Comparison of ENCODE assay signal across 15 cellular contexts in genomic region chr11:19437760-19438159, GRCh38.
DNase-seq lines count a peak whose midpoint lies in the region; TF ChIP-seq lines count a peak whose summit lies in the region.
"Had no signal": no experiment of that assay in that cellular context is flagged by ENCODE, and none has a peak within 500 bp of the region (broad histone marks: within the 10 kb centered on the region; RNA-seq: fewer than 3 reads in every experiment).

No MANE protein-coding gene starts in this region.

- TF ChIP-seq EP300 in SK-N-SH (IDR thresholded peaks at IDR 0.05; ENCODE audit: borderline replicate concordance in 1 of 2, low read depth in 1 of 2, low read length in 1 of 2): no peak

- H3K9ac ChIP-seq in SK-N-SH (no peak overlapping the region), fibroblast of lung (ENCODE audit: insufficient read depth, low read length) (no peak overlapping the region)

- WGBS in SK-N-SH (ENCODE audit: low lambda C conversion rate): 21% methylated on average over 1 of the region's 1 CpG
- WGBS in thyroid gland, 2 donors: 60 to 88% methylated on average over 1 of the region's 1 CpG

- POLR2A ChIA-PET in SK-N-SH (lab: Yijun Ruan, JAX): no interaction called here

- no peaks in the 10 kb centered on the region; the same call in 1 of the 2 replicates for H3K27me3 ChIP-seq in SK-N-SH (ENCODE audit: insufficient read depth)
- no peaks in the 10 kb centered on the region for H3K27me3 ChIP-seq in fibroblast of lung (ENCODE audit: control insufficient read depth, insufficient read depth, low read length)
- no peaks in the 10 kb centered on the region for H3K27me3 ChIP-seq in thyroid gland
- H3K27me3 ChIP-seq: ovary, SJCRH30, transverse colon had no signal

- peak; percentile 78 for DNase-seq in HCEC 1CT
- no peak for DNase-seq in SK-N-SH
- peak; percentile 84 to 87 for DNase-seq in fibroblast of lung (ENCODE audit: low read depth in 2 of 2)
- peak; percentile 52 to 72 for DNase-seq in thyroid gland
- DNase-seq in retina: no peak
- DNase-seq in activated gamma-delta T cell (lab: John Stamatoyannopoulos, UW): no peak
- DNase-seq in DMS79 treated with DMSO at 0.1 percent for 48 hours (lab: John Stamatoyannopoulos, UW): no peak
- DNase-seq in NCI-H2029 treated with DMSO at 0.1 percent for 48 hours (lab: John Stamatoyannopoulos, UW): no peak
- DNase-seq: activated CD8-positive, alpha-beta memory T cell treated with anti-CD3 and anti-CD28 coated beads, Interleukin-2, amount 50 U/mL, for 4 hours; activated naive CD8-positive, alpha-beta T cell treated with anti-CD3 and anti-CD28 coated beads, Interleukin-2, amount 10 ng/mL, durations not matched to agents 7 days and 5 days; NCI-H524; ovary; SJCRH30; transverse colon had no signal

- H2AFZ ChIP-seq in SK-N-SH (ENCODE audit: low read depth) (no peak overlapping the region), fibroblast of lung (ENCODE audit: low read length) (no peak overlapping the region)

- TF ChIP-seq CTCF in SK-N-SH (IDR thresholded peaks at IDR 0.05): no peak
- TF ChIP-seq CTCF in fibroblast of lung (conservative IDR thresholded peaks at IDR 0.05 in 1 of 2, IDR thresholded peaks at IDR 0.05 in 1 of 2; ENCODE audit: low read depth in 1 of 2, low read length in 2 of 2): no peak
- TF ChIP-seq CTCF in thyroid gland (IDR thresholded peaks at IDR 0.05): no peak

- no peaks in the 10 kb centered on the region for H3K9me2 ChIP-seq in SK-N-SH

- H3K4me1 ChIP-seq in SK-N-SH (ENCODE audit: control insufficient read depth in 1 of 2, insufficient read depth in 2 of 2, low read depth in 1 of 2, low read length in 1 of 2) (peaks cover 0 to 13% of the 10 kb centered on the region in 2 experiments; a peak in 1 of 4 replicates), fibroblast of lung (ENCODE audit: control insufficient read depth, extremely low read depth, insufficient read depth, low read length) (peaks cover 29% of the 10 kb centered on the region), thyroid gland (peaks cover 19 to 37% of the 10 kb centered on the region in 2 donors)
- H3K4me1 ChIP-seq: transverse colon had no signal

- H3K79me2 ChIP-seq in SK-N-SH (ENCODE audit: insufficient read depth) (no peaks in the 10 kb centered on the region), fibroblast of lung (ENCODE audit: control insufficient read depth, insufficient read depth, low read length) (no peaks in the 10 kb centered on the region)

- no peaks in the 10 kb centered on the region for H4K20me1 ChIP-seq in SK-N-SH (ENCODE audit: insufficient read depth)
- H4K20me1 ChIP-seq in fibroblast of lung (ENCODE audit: control insufficient read depth, extremely low read depth, insufficient read depth, low read length): no peaks in the 10 kb centered on the region

- H3K4me3 ChIP-seq in SK-N-SH (ENCODE audit: low read depth in 2 of 2, low read length in 1 of 2) (no peak overlapping the region), fibroblast of lung (replicated peaks in 1 of 4; ENCODE audit: control extremely low read depth in 1 of 4, insufficient read depth in 1 of 4, low read depth in 3 of 4, low read length in 4 of 4) (no peak overlapping the region), thyroid gland (replicated peaks in 1 of 3) (no peak overlapping the region)
- H3K4me3 ChIP-seq: ovary, SJCRH30, transverse colon had no signal

- CTCF ChIA-PET in SK-N-SH (lab: Yijun Ruan, JAX): interaction anchor here (0.8 to 1.5 kb wide), 2 partner anchors 125 to 178 kb away, joined by 3 to 4 read pairs; no protein-coding TSS in a partner anchor

- H3F3A ChIP-seq in SK-N-SH (replicated peaks; ENCODE audit: insufficient read depth): no peaks in the 10 kb centered on the region

- H3K9me3 ChIP-seq in SK-N-SH: peaks cover 4% of the 10 kb centered on the region; the same call in 1 of the 2 replicates
- H3K9me3 ChIP-seq in fibroblast of lung (ENCODE audit: control insufficient read depth, insufficient read depth, low read depth, low read length): no peaks in the 10 kb centered on the region
- H3K9me3 ChIP-seq in thyroid gland: no peaks in the 10 kb centered on the region
- H3K9me3 ChIP-seq: ovary, SJCRH30, transverse colon had no signal

- H3K4me2 ChIP-seq in SK-N-SH (no peak overlapping the region), fibroblast of lung (ENCODE audit: extremely low read depth, insufficient read depth, low read length) (peak overlapping the region; percentile 16)

- intact Hi-C loops in thyroid gland (cut with DNase I): no loop called here

- no peak for TF ChIP-seq RAD21 in SK-N-SH (IDR thresholded peaks at IDR 0.05; ENCODE audit: low read length)

- no peak for TF ChIP-seq POLR2A in thyroid gland (IDR thresholded peaks at IDR 0.05)

- no peaks in the 10 kb centered on the region for H3K36me3 ChIP-seq in SK-N-SH (replicated peaks in 1 of 2; ENCODE audit: control insufficient read depth in 1 of 2, insufficient read depth in 2 of 2, low read length in 1 of 2)
- H3K36me3 ChIP-seq in fibroblast of lung (ENCODE audit: control insufficient read depth, insufficient read depth, low read length): no peaks in the 10 kb centered on the region
- no peaks in the 10 kb centered on the region for H3K36me3 ChIP-seq in thyroid gland
- H3K36me3 ChIP-seq: ovary, SJCRH30, transverse colon had no signal

- H3K27ac ChIP-seq in SK-N-SH (ENCODE audit: low read depth in 2 of 2, low read length in 1 of 2): no peak overlapping the region
- H3K27ac ChIP-seq in fibroblast of lung (ENCODE audit: insufficient read depth, low read length): no peak overlapping the region
- H3K27ac ChIP-seq in thyroid gland: peak overlapping the region in 1 of 3 donors; percentile 2
- H3K27ac ChIP-seq: HL-60, ovary, SJCRH30, transverse colon had no signal

TF ChIP-seq in SK-N-SH, 30 proteins besides CTCF, POLR2A, EP300 and RAD21:
- TF ChIP-seq ELF1 (IDR thresholded peaks at IDR 0.05) (no peak), MAX (IDR thresholded peaks at IDR 0.05; ENCODE audit: low read depth) (no peak), JUND (IDR thresholded peaks at IDR 0.05) (0 out of 2 replicates have a peak, but pooled peaks have one; percentile 13), RXRA (IDR thresholded peaks at IDR 0.05; ENCODE audit: borderline replicate concordance, low read depth) (no peak), TEAD4 (IDR thresholded peaks at IDR 0.05; ENCODE audit: borderline replicate concordance, insufficient read depth) (no peak), CHD2 (IDR thresholded peaks at IDR 0.05; ENCODE audit: low read length, partially characterized antibody) (no peak), GATA2 (CRISPR knock-in tag; IDR thresholded peaks at IDR 0.05) (no peak), SMC3 (IDR thresholded peaks at IDR 0.05; ENCODE audit: low read depth, low read length) (no peak), FOXM1 (IDR thresholded peaks at IDR 0.05; ENCODE audit: low read depth) (no peak), MEF2A (IDR thresholded peaks at IDR 0.05; ENCODE audit: borderline replicate concordance, low read depth) (no peak), NFIC (IDR thresholded peaks at IDR 0.05; ENCODE audit: borderline replicate concordance) (peak; percentile 20; the same call in 1 of the 2 replicates)
- TF ChIP-seq, protein P1, sequence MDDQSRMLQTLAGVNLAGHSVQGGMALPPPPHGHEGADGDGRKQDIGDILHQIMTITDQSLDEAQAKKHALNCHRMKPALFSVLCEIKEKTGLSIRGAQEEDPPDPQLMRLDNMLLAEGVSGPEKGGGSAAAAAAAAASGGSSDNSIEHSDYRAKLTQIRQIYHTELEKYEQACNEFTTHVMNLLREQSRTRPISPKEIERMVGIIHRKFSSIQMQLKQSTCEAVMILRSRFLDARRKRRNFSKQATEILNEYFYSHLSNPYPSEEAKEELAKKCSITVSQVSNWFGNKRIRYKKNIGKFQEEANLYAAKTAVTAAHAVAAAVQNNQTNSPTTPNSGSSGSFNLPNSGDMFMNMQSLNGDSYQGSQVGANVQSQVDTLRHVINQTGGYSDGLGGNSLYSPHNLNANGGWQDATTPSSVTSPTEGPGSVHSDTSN (IDR thresholded peaks at IDR 0.05): no peak

Comparison
In these comparisons a context has a peak if more than half of its experiments do, and no peak if none do; other contexts are left out.
1. DNase-seq: peak in HCEC 1CT (single experiment), fibroblast of lung (2 of 2) and thyroid gland (2 of 2); none in SK-N-SH (single experiment), retina (single experiment), activated gamma-delta T cell (single experiment), DMS79 treated with DMSO at 0.1 percent for 48 hours (single experiment) and NCI-H2029 treated with DMSO at 0.1 percent for 48 hours (single experiment).